Comparison of ENCODE assay signal across 18 cellular contexts in genomic region chr4:100340534-100341364, GRCh38.
DNase-seq lines count a peak whose midpoint lies in the region; TF ChIP-seq lines count a peak whose summit lies in the region.
"Had no signal": no experiment of that assay in that cellular context is flagged by ENCODE, and none has a peak within 500 bp of the region (broad histone marks: within the 10 kb centered on the region; RNA-seq: fewer than 3 reads in every experiment).

No MANE protein-coding gene starts in this region.

- no peaks in the 10 kb centered on the region for H4K20me1 ChIP-seq in GM23248 (ENCODE audit: insufficient read depth)
- H4K20me1 ChIP-seq in SK-N-SH (ENCODE audit: insufficient read depth): no peaks in the 10 kb centered on the region

- peaks cover 7% of the 10 kb centered on the region for H3K27me3 Mint-ChIP-seq in activated naive CD8-positive, alpha-beta T cell treated with anti-CD3 and anti-CD28 coated beads for 36 hours
- no peaks in the 10 kb centered on the region for H3K27me3 Mint-ChIP-seq in Caco-2 (ENCODE audit: insufficient read depth, unreplicated experiment)
- H3K27me3 Mint-ChIP-seq: activated naive CD8-positive, alpha-beta T cell had no signal

- H3K79me2 ChIP-seq in GM23248 (ENCODE audit: insufficient read depth) (no peaks in the 10 kb centered on the region), SK-N-SH (ENCODE audit: insufficient read depth) (no peaks in the 10 kb centered on the region)

- peak; percentile 80 for DNase-seq in GM23248
- no peak for DNase-seq in SK-N-SH
- DNase-seq in fibroblast of peridontal ligament (ENCODE audit: extremely low read depth): peak; percentile 74
- DNase-seq in foreskin melanocyte: no peak
- no peak for DNase-seq in NCI-H1105 treated with DMSO at 0.1 percent for 48 hours (lab: John Stamatoyannopoulos, UW)
- DNase-seq in activated naive CD8-positive, alpha-beta T cell treated with anti-CD3 and anti-CD28 coated beads for 36 hours: no peak
- DNase-seq in Caco-2: no peak
- DNase-seq: activated CD4-positive, alpha-beta T cell treated with anti-CD3 and anti-CD28 coated beads for 1 hour; activated T-cell treated with anti-CD3 and anti-CD28 coated beads for 4 hours; left colon; MM.1S; NCI-H2081 treated with DMSO at 0.1 percent for 48 hours; NCI-H82; posterior cingulate gyrus; stimulated activated CD4-positive, alpha-beta T cell treated with anti-CD3 and anti-CD28 coated beads, Interleukin-15, amount 100 ng/mL, for 24 hours; T-helper 2 cell had no signal

- H2AFZ ChIP-seq in GM23248 (peak overlapping the region; percentile 35; the same call in 1 of the 2 replicates), SK-N-SH (ENCODE audit: low read depth) (no peak overlapping the region)

- TF ChIP-seq CTCF in SK-N-SH (IDR thresholded peaks at IDR 0.05) (no peak), Caco-2 (IDR thresholded peaks at IDR 0.05; ENCODE audit: insufficient read depth in 1 of 2, low read depth in 1 of 2, low read length in 1 of 2, severe bottlenecking in 1 of 2, unreplicated experiment in 1 of 2) (no peak)

- no peaks in the 10 kb centered on the region for H3K36me3 Mint-ChIP-seq in activated naive CD8-positive, alpha-beta T cell treated with anti-CD3 and anti-CD28 coated beads for 36 hours
- no peaks in the 10 kb centered on the region for H3K36me3 Mint-ChIP-seq in Caco-2 (ENCODE audit: insufficient read depth, unreplicated experiment)
- H3K36me3 Mint-ChIP-seq: activated naive CD8-positive, alpha-beta T cell had no signal

- H3K27ac ChIP-seq in GM23248: peak overlapping the region; percentile 73
- H3K27ac ChIP-seq in SK-N-SH (ENCODE audit: low read depth in 2 of 2, low read length in 1 of 2): peak overlapping the region in 1 of 2 experiments; percentile 58; a peak in 1 of 4 replicates
- peak overlapping the region; percentile 10 for H3K27ac ChIP-seq in skeletal muscle tissue (ENCODE audit: low read depth, low read length)

- H3K4me2 ChIP-seq in GM23248 (ENCODE audit: unreplicated experiment): no peak overlapping the region
- no peak overlapping the region for H3K4me2 ChIP-seq in SK-N-SH

- H3K9me3 ChIP-seq in GM23248 (ENCODE audit: low read depth) (no peaks in the 10 kb centered on the region), SK-N-SH (no peaks in the 10 kb centered on the region), skeletal muscle tissue (ENCODE audit: control insufficient read depth in 3 of 3, low read length in 3 of 3) (no peaks in the 10 kb centered on the region), Caco-2 (no peaks in the 10 kb centered on the region)

- peaks cover 17% of the 10 kb centered on the region for H3K4me1 ChIP-seq in GM23248 (ENCODE audit: insufficient read depth)
- H3K4me1 ChIP-seq in SK-N-SH (ENCODE audit: control insufficient read depth in 1 of 2, insufficient read depth in 2 of 2, low read depth in 1 of 2, low read length in 1 of 2): no peaks in the 10 kb centered on the region
- H3K4me1 ChIP-seq in skeletal muscle tissue (ENCODE audit: control insufficient read depth in 3 of 3, insufficient read depth in 3 of 3, low read length in 3 of 3): peaks cover 3 to 12% (median 5%) of the 10 kb centered on the region in 3 donors
- H3K4me1 ChIP-seq in Caco-2: no peaks in the 10 kb centered on the region

- H3K4me3 ChIP-seq in GM23248: no peak overlapping the region
- no peak overlapping the region for H3K4me3 ChIP-seq in SK-N-SH (ENCODE audit: low read depth in 2 of 2, low read length in 1 of 2)
- H3K4me3 ChIP-seq in skeletal muscle tissue (ENCODE audit: low read length in 3 of 3): no peak overlapping the region
- H3K4me3 ChIP-seq in Caco-2 (ENCODE audit: low read depth, low read length): no peak overlapping the region

- no peak overlapping the region for H3K27ac Mint-ChIP-seq in activated naive CD8-positive, alpha-beta T cell treated with anti-CD3 and anti-CD28 coated beads for 36 hours
- H3K27ac Mint-ChIP-seq in Caco-2 (ENCODE audit: unreplicated experiment): no peak overlapping the region
- H3K27ac Mint-ChIP-seq: activated naive CD8-positive, alpha-beta T cell had no signal

- H3K36me3 ChIP-seq in GM23248 (ENCODE audit: low read depth) (no peaks in the 10 kb centered on the region), SK-N-SH (replicated peaks in 1 of 2; ENCODE audit: control insufficient read depth in 1 of 2, insufficient read depth in 2 of 2, low read length in 1 of 2) (no peaks in the 10 kb centered on the region), skeletal muscle tissue (ENCODE audit: control insufficient read depth in 3 of 3, insufficient read depth in 3 of 3, low read length in 3 of 3) (no peaks in the 10 kb centered on the region), Caco-2 (ENCODE audit: control insufficient read depth, insufficient read depth, low read length) (no peaks in the 10 kb centered on the region)

- peaks cover 8% of the 10 kb centered on the region for H3K9me3 Mint-ChIP-seq in activated naive CD8-positive, alpha-beta T cell treated with anti-CD3 and anti-CD28 coated beads for 36 hours
- H3K9me3 Mint-ChIP-seq in Caco-2 (ENCODE audit: unreplicated experiment): no peaks in the 10 kb centered on the region

- no peak for TF ChIP-seq RAD21 in SK-N-SH (IDR thresholded peaks at IDR 0.05; ENCODE audit: low read length)

- H3F3A ChIP-seq in GM23248 (ENCODE audit: insufficient read depth) (peaks cover 24% of the 10 kb centered on the region), SK-N-SH (replicated peaks; ENCODE audit: insufficient read depth) (no peaks in the 10 kb centered on the region)

- H3K27me3 ChIP-seq in GM23248 (replicated peaks; ENCODE audit: insufficient read depth): no peaks in the 10 kb centered on the region
- H3K27me3 ChIP-seq in SK-N-SH (ENCODE audit: insufficient read depth): no peaks in the 10 kb centered on the region
- H3K27me3 ChIP-seq in skeletal muscle tissue (ENCODE audit: control insufficient read depth in 3 of 3, insufficient read depth in 3 of 3, low read length in 3 of 3): no peaks in the 10 kb centered on the region
- no peaks in the 10 kb centered on the region for H3K27me3 ChIP-seq in Caco-2 (replicated peaks; ENCODE audit: control insufficient read depth, insufficient read depth, low read length)

- intact Hi-C loops in Caco-2 (cut with micrococcal nuclease; ENCODE audit: unreplicated experiment): no loop called here

- no peak for TF ChIP-seq EP300 in SK-N-SH (IDR thresholded peaks at IDR 0.05; ENCODE audit: borderline replicate concordance in 1 of 2, low read depth in 1 of 2, low read length in 1 of 2)

- POLR2A ChIA-PET in SK-N-SH (lab: Yijun Ruan, JAX): no interaction called here
- POLR2A ChIA-PET in Caco-2 (lab: Charles Lee): no interaction called here

- H3K4me1 Mint-ChIP-seq in activated naive CD8-positive, alpha-beta T cell treated with anti-CD3 and anti-CD28 coated beads for 36 hours: no peaks in the 10 kb centered on the region
- H3K4me1 Mint-ChIP-seq in Caco-2 (ENCODE audit: low read depth, unreplicated experiment): no peaks in the 10 kb centered on the region

- BruUV-seq in Caco-2 (replicated peaks; lab: Mats Ljungman, UMichigan): no TSS peak

- H3K4me3 Mint-ChIP-seq in activated naive CD8-positive, alpha-beta T cell treated with anti-CD3 and anti-CD28 coated beads for 36 hours: no peak overlapping the region
- H3K4me3 Mint-ChIP-seq in Caco-2 (ENCODE audit: unreplicated experiment): no peak overlapping the region
- H3K4me3 Mint-ChIP-seq: activated naive CD8-positive, alpha-beta T cell had no signal

- CTCF ChIA-PET in SK-N-SH (lab: Yijun Ruan, JAX) (no interaction called here), Caco-2 (lab: Charles Lee) (no interaction called here)

- H3K9me2 ChIP-seq in GM23248 (ENCODE audit: insufficient read depth): no peaks in the 10 kb centered on the region
- H3K9me2 ChIP-seq in SK-N-SH: no peaks in the 10 kb centered on the region

- in situ Hi-C loops in GM23248 (cut with MboI): no loop called here

- H3K9ac ChIP-seq in GM23248 (0 out of 2 replicates have a peak overlapping the region, but pooled peaks have one; percentile 7), SK-N-SH (no peak overlapping the region), skeletal muscle tissue (ENCODE audit: low read depth in 1 of 3, low read length in 3 of 3) (no peak overlapping the region)

- 10 to 13% methylated on average over 4 of the region's 4 CpGs for WGBS in GM23248 (ENCODE audit: low coverage in 1 of 2, low lambda C conversion rate in 2 of 2, missing lambda C conversion rate in 2 of 2), 2 experiments
- 54% methylated on average over 4 of the region's 4 CpGs for WGBS in SK-N-SH (ENCODE audit: low lambda C conversion rate)

TF ChIP-seq in SK-N-SH, 30 proteins besides CTCF, POLR2A, EP300 and RAD21:
- TF ChIP-seq PBX3 (IDR thresholded peaks at IDR 0.05): peak; percentile 26; the same call in 1 of the 2 replicates
- TF ChIP-seq IRF3 (IDR thresholded peaks at IDR 0.05; ENCODE audit: low read depth, low read length): no peak
- no peak for TF ChIP-seq YY1 (IDR thresholded peaks at IDR 0.05; ENCODE audit: low read depth)
- TF ChIP-seq TCF12 (IDR thresholded peaks at IDR 0.05): peak; percentile 36
- TF ChIP-seq SMC3 (IDR thresholded peaks at IDR 0.05; ENCODE audit: low read depth, low read length): no peak

Comparison
In these comparisons a context has a peak if more than half of its experiments do, and no peak if none do; other contexts are left out.
1. DNase-seq: peak in GM23248 (single experiment) and fibroblast of peridontal ligament (single experiment); none in SK-N-SH (single experiment), foreskin melanocyte (single experiment), NCI-H1105 treated with DMSO at 0.1 percent for 48 hours (single experiment), activated naive CD8-positive, alpha-beta T cell treated with anti-CD3 and anti-CD28 coated beads for 36 hours (single experiment) and Caco-2 (0 of 2).